ENCODE assay signal across 1 cellular context in genomic region chr2:120509213-120509815, GRCh38.
TF ChIP-seq lines count a peak whose summit lies in the region.

No MANE protein-coding gene starts in this region.

TF ChIP-seq in HepG2, 621 proteins besides CTCF, POLR2A, EP300 and RAD21 (continued from another document):
- TF ChIP-seq TP53 (CRISPR knock-in tag; conservative IDR thresholded peaks at IDR 0.05): no peak
- no peak for TF ChIP-seq ZNF766 (CRISPR knock-in tag; IDR thresholded peaks at IDR 0.05; ENCODE audit: borderline replicate concordance)
- TF ChIP-seq EED (CRISPR knock-in tag; IDR thresholded peaks at IDR 0.05): no peak
- TF ChIP-seq, protein P1, sequence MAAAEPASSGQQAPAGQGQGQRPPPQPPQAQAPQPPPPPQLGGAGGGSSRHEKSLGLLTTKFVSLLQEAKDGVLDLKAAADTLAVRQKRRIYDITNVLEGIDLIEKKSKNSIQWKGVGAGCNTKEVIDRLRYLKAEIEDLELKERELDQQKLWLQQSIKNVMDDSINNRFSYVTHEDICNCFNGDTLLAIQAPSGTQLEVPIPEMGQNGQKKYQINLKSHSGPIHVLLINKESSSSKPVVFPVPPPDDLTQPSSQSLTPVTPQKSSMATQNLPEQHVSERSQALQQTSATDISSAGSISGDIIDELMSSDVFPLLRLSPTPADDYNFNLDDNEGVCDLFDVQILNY (CRISPR knock-in tag; conservative IDR thresholded peaks at IDR 0.05): no peak
